In genomic region chr16:30491744-30492308, GRCh38 we compare ENCODE assay signal across 9 cellular contexts. TPM values are rescaled to one million over a fixed set of nuclear protein-coding genes. Genes with fewer than 3 reads are reported as not detected.
DNase-seq lines count a peak whose midpoint lies in the region; ATAC-seq and TF ChIP-seq lines count a peak whose summit lies in the region.
"Had no signal": no experiment of that assay in that cellular context is flagged by ENCODE, and none has a peak within 500 bp of the region (broad histone marks: within the 10 kb centered on the region; RNA-seq: fewer than 3 reads in every experiment).

No MANE protein-coding gene starts in this region.

- H3K27ac Mint-ChIP-seq in activated CD4-positive, alpha-beta T cell treated with anti-CD3 and anti-CD28 coated beads, Interleukin-2, amount 10 ng/mL, durations not matched to agents 24 days and 14 days, result peak overlapping the region; percentile 56

- H3K9me2 ChIP-seq in HCT116 (ENCODE audit: insufficient read depth), result no peaks in the 10 kb centered on the region

- H3K36me3 Mint-ChIP-seq in activated CD4-positive, alpha-beta T cell treated with anti-CD3 and anti-CD28 coated beads, Interleukin-2, amount 10 ng/mL, durations not matched to agents 24 days and 14 days (ENCODE audit: low read depth), result peaks cover 59% of the 10 kb centered on the region

- in situ Hi-C loops in ACHN (cut with HindIII; ENCODE audit: low pct_ligation_motif_present, low pct_unique_long_range_greater_than_20kb, low sequenced_read_pairs), result no loop called here

- H3K27me3 ChIP-seq in HCT116 (ENCODE audit: insufficient read depth, low read length) (no peaks in the 10 kb centered on the region), right cardiac atrium (ENCODE audit: control insufficient read depth, insufficient read depth) (no peaks in the 10 kb centered on the region)

- H3K9me3 ChIP-seq in HCT116 (ENCODE audit: control insufficient read depth in 1 of 2, insufficient read depth in 1 of 2, low read depth in 1 of 2, low read length in 2 of 2), result no peaks in the 10 kb centered on the region
- H3K9me3 ChIP-seq in right cardiac atrium (ENCODE audit: control insufficient read depth, low read length), result no peaks in the 10 kb centered on the region
- H3K9me3 ChIP-seq: sigmoid colon had no signal

- H3K4me1 Mint-ChIP-seq in activated CD4-positive, alpha-beta T cell treated with anti-CD3 and anti-CD28 coated beads, Interleukin-2, amount 10 ng/mL, durations not matched to agents 24 days and 14 days, result peaks cover 30% of the 10 kb centered on the region

- no TSS peak for BruUV-seq in HCT116 (replicated peaks; lab: Mats Ljungman, UMichigan)

- H2AFZ ChIP-seq in HCT116 (ENCODE audit: low read depth, low read length, poor library complexity, severe bottlenecking), result no peak overlapping the region

- no peak overlapping the region for H3K4me3 Mint-ChIP-seq in activated CD4-positive, alpha-beta T cell treated with anti-CD3 and anti-CD28 coated beads, Interleukin-2, amount 10 ng/mL, durations not matched to agents 24 days and 14 days

- H3K27me3 Mint-ChIP-seq in activated CD4-positive, alpha-beta T cell treated with anti-CD3 and anti-CD28 coated beads, Interleukin-2, amount 10 ng/mL, durations not matched to agents 24 days and 14 days, result no peaks in the 10 kb centered on the region

- TF ChIP-seq RAD21 in HCT116 (IDR thresholded peaks at IDR 0.05; ENCODE audit: low read depth), result no peak; the same call in 1 of the 2 replicates

- H3K4me3 ChIP-seq in HCT116 (replicated peaks in 1 of 2; ENCODE audit: low read depth in 1 of 2, low read length in 2 of 2), result no peak overlapping the region
- no peak overlapping the region for H3K4me3 ChIP-seq in right cardiac atrium (ENCODE audit: low read length)
- H3K4me3 ChIP-seq: sigmoid colon had no signal

- 29% methylated on average over 6 of the region's 6 CpGs for WGBS in right cardiac atrium

- CTCF ChIA-PET in HCT116 (lab: Charles Lee), result no interaction called here

- peak overlapping the region; percentile 30; the same call in 1 of the 2 replicates for H3K4me2 ChIP-seq in HCT116 (ENCODE audit: low read length)

- no peaks in the 10 kb centered on the region for H3K79me2 ChIP-seq in HCT116 (ENCODE audit: insufficient read depth, low read length)

- POLR2A ChIA-PET in HCT116 (lab: Charles Lee), result interaction anchor here (1.1 kb wide), 1 partner anchor 322 kb away, joined by 3 read pairs; no protein-coding TSS in a partner anchor

- ATAC-seq in HCT116 (peak; percentile 55), right cardiac atrium (peak; percentile 58 to 68), HG03432 (IDR thresholded peaks at IDR 0.05; ENCODE audit: unreplicated experiment) (no peak), GM21360 (IDR thresholded peaks at IDR 0.05; ENCODE audit: unreplicated experiment) (no peak)

- H3K27ac ChIP-seq in HCT116 (ENCODE audit: low read depth, low read length) (no peak overlapping the region), right cardiac atrium (ENCODE audit: low read length) (no peak overlapping the region)
- H3K27ac ChIP-seq: sigmoid colon had no signal

- TF ChIP-seq CTCF in HCT116 (IDR thresholded peaks at IDR 0.05 in 2 of 3, conservative IDR thresholded peaks at IDR 0.05 in 1 of 3; ENCODE audit: borderline replicate concordance in 1 of 3, insufficient read depth in 1 of 3, low read depth in 2 of 3, low read length in 2 of 3), result no peak

- peak; percentile 76 for DNase-seq in ACHN
- no peak for DNase-seq in HCT116 (ENCODE audit: low read depth, low spot score)
- DNase-seq in activated CD4-positive, alpha-beta T cell treated with anti-CD3 and anti-CD28 coated beads, Interleukin-2, amount 10 ng/mL, durations not matched to agents 24 days and 14 days, result no peak
- DNase-seq in right cardiac atrium, result peak in 1 of 3 donors; percentile 22
- DNase-seq in GM19240 (ENCODE audit: insufficient read length, low spot score), result no peak
- no peak for DNase-seq in midbrain (lab: John Stamatoyannopoulos, UW)
- DNase-seq: sigmoid colon had no signal

- intact Hi-C loops in HCT116 (cut with micrococcal nuclease), result no loop called here
- intact Hi-C loops in activated CD4-positive, alpha-beta T cell treated with anti-CD3 and anti-CD28 coated beads, Interleukin-2, amount 10 ng/mL, durations not matched to agents 24 days and 14 days (cut with micrococcal nuclease), result no loop called here
- intact Hi-C loops in right cardiac atrium (cut with DNase I), result no loop called here

- H3K4me1 ChIP-seq in HCT116 (ENCODE audit: control insufficient read depth in 1 of 2, insufficient read depth in 2 of 2, low read length in 2 of 2) (peaks cover 7 to 9% of the 10 kb centered on the region in 2 experiments), right cardiac atrium (ENCODE audit: control insufficient read depth, insufficient read depth, low read length) (no peaks in the 10 kb centered on the region)
- H3K4me1 ChIP-seq: sigmoid colon had no signal

- H4K20me1 ChIP-seq in HCT116 (ENCODE audit: insufficient read depth), result no peaks in the 10 kb centered on the region

- no peak for TF ChIP-seq POLR2A in HCT116 (IDR thresholded peaks at IDR 0.05; ENCODE audit: borderline replicate concordance, extremely low read depth, insufficient read depth, insufficient read length)

- RAD21 ChIA-PET in HCT116 (lab: Charles Lee; ENCODE audit: low non-redundant PET in 1 of 2, low total read pairs in 2 of 2, uncharacterized antibody in 2 of 2, unreplicated experiment in 2 of 2), result no interaction called here

- no peak overlapping the region for H3K9ac ChIP-seq in HCT116 (ENCODE audit: low read length)

- H3K36me3 ChIP-seq in HCT116 (ENCODE audit: control insufficient read depth in 1 of 2, insufficient read depth in 2 of 2, low read length in 2 of 2), result no peaks in the 10 kb centered on the region
- H3K36me3 ChIP-seq: sigmoid colon had no signal

- no peaks in the 10 kb centered on the region for H3K9me3 Mint-ChIP-seq in activated CD4-positive, alpha-beta T cell treated with anti-CD3 and anti-CD28 coated beads, Interleukin-2, amount 10 ng/mL, durations not matched to agents 24 days and 14 days

TF ChIP-seq in HCT116, 20 proteins besides CTCF, POLR2A, EP300 and RAD21:
- TF ChIP-seq, protein P1, sequence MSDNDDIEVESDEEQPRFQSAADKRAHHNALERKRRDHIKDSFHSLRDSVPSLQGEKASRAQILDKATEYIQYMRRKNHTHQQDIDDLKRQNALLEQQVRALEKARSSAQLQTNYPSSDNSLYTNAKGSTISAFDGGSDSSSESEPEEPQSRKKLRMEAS (IDR thresholded peaks at IDR 0.05), result no peak
- TF ChIP-seq FOSL1 (IDR thresholded peaks at IDR 0.05; ENCODE audit: low read depth), result 0 out of 2 replicates have a peak, but pooled peaks have one; percentile 25
TF ChIP-seq in HCT116: peak in this region for 1.

RNA-seq across cellular contexts. Expression of gene ITGAL, which starts 19.3 kb away (rescaled TPM):
- total RNA-seq in HCT116 (2021; ENCODE audit: unreplicated experiment) (1.4 TPM), right cardiac atrium (1 to 10 TPM in 3 of 4 donors, under 1 TPM in 1; 0.82 to 4.8 (median 1.9) TPM)
- 0.03 and 0.26 TPM in 2 replicates for polyA plus RNA-seq in HCT116 (2012)
- 264 and 267 TPM in 2 replicates for total RNA-seq in activated CD4-positive, alpha-beta T cell treated with anti-CD3 and anti-CD28 coated beads, Interleukin-2, amount 10 ng/mL, durations not matched to agents 24 days and 14 days
- polyA plus RNA-seq in right cardiac atrium, result 0.61 TPM

RNA-seq across cellular contexts. Expression of gene ZNF768, which starts 34.5 kb away (rescaled TPM):
- total RNA-seq in HCT116 (2021; ENCODE audit: unreplicated experiment) (48.8 TPM), right cardiac atrium (10 to 100 TPM; 40.9 to 65.6 (median 52.5) TPM)
- 47.0 and 49.7 TPM in 2 replicates for polyA plus RNA-seq in HCT116 (2012)
- total RNA-seq in activated CD4-positive, alpha-beta T cell treated with anti-CD3 and anti-CD28 coated beads, Interleukin-2, amount 10 ng/mL, durations not matched to agents 24 days and 14 days, result 12.9 and 14.8 TPM in 2 replicates
- polyA plus RNA-seq in right cardiac atrium, result 66.7 TPM

RNA-seq across cellular contexts. Expression of gene ZNF747, which starts 42.8 kb away (rescaled TPM):
- 2.1 TPM for total RNA-seq in HCT116 (2021; ENCODE audit: unreplicated experiment)
- 0.67 and 1.6 TPM in 2 replicates for polyA plus RNA-seq in HCT116 (2012)
- 10.5 and 13.6 TPM in 2 replicates for total RNA-seq in activated CD4-positive, alpha-beta T cell treated with anti-CD3 and anti-CD28 coated beads, Interleukin-2, amount 10 ng/mL, durations not matched to agents 24 days and 14 days
- 10 to 100 TPM in 3 of 4 donors, 1 to 10 TPM in 1; 9.1 to 14.6 (median 12.6) TPM for total RNA-seq in right cardiac atrium
- polyA plus RNA-seq in right cardiac atrium, result 10.3 TPM

RNA-seq across cellular contexts. Expression of gene SEPHS2, which starts 46.2 kb away (rescaled TPM):
- 51.3 TPM for total RNA-seq in HCT116 (2021; ENCODE audit: unreplicated experiment)
- polyA plus RNA-seq in HCT116 (2012), result 50.3 and 51.4 TPM in 2 replicates
- total RNA-seq in activated CD4-positive, alpha-beta T cell treated with anti-CD3 and anti-CD28 coated beads, Interleukin-2, amount 10 ng/mL, durations not matched to agents 24 days and 14 days, result 79.7 and 80.2 TPM in 2 replicates
- total RNA-seq in right cardiac atrium, result 10 to 100 TPM; 34.8 to 41.1 (median 36.4) TPM
- 29.4 TPM for polyA plus RNA-seq in right cardiac atrium

Comparison
In these comparisons a context has a peak if more than half of its experiments do, and no peak if none do; other contexts are left out.
1. ATAC-seq: peak in HCT116 (single experiment) and right cardiac atrium (2 of 2); none in HG03432 (single experiment) and GM21360 (single experiment).
2. RNA of gene ITGAL, which starts 19.3 kb away (total RNA-seq): 264 to 267 TPM in activated CD4-positive, alpha-beta T cell treated with anti-CD3 and anti-CD28 coated beads, Interleukin-2, amount 10 ng/mL, durations not matched to agents 24 days and 14 days; 0.82 to 4.8 TPM in right cardiac atrium and 1.4 TPM in HCT116 (single experiment); every median in the first group is over 10 times any median in the second.